In the genomic region with DNA sequence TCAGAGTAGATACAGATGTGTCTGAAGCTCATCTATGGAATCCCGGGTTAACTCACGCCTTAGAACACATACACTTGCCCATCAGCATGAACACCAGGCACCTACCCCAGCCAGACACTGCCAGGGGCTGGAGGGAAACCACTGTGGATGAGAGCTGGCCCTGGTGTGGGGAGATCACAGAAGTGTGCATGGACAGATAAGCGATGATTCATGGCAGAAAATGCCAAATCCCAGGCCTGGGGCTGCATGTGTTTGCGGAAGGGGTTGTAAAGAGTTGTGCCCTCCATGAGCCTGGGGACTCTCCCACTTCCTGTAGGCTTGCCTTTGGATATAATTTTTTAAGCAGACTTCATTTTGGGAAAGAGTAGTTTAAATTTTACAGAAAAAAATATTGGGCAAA, we compare ENCODE assay signal across 28 cellular contexts.
"Had no signal": no experiment of that assay in that cellular context is flagged by ENCODE, and none has a peak within 500 bp of the region (broad histone marks: within the 10 kb centered on the region; RNA-seq: fewer than 3 reads in every experiment).

No MANE protein-coding gene starts in this region.

- DNase-seq: islet precursor cell; left ventricle myocardium inferior; mesendoderm; naive B cell; natural killer cell; nephron progenitor cell; pancreas; posterior cingulate gyrus; retina; right cardiac atrium; stimulated activated CD4-positive, alpha-beta T cell treated with anti-CD3 and anti-CD28 coated beads, Interleukin-12 subunit alpha, Interleukin-12 subunit beta, amount 100 ng/mL, for 4 hours; stimulated activated CD4-positive, alpha-beta T cell treated with anti-CD3 and anti-CD28 coated beads, Interleukin-15, amount 100 ng/mL, for 24 hours; stimulated activated CD4-positive, alpha-beta T cell treated with anti-CD3 and anti-CD28 coated beads, Interleukin-2, amount 100 ng/mL, for 24 hours; stimulated activated CD4-positive, alpha-beta T cell treated with anti-CD3 and anti-CD28 coated beads, Interleukin-4, amount 100 ng/mL, for 1 hour; stimulated activated naive B cell treated with anti-CD40 and anti-IgM and Interleukin-4, amounts not matched to agents 10 μg/mL and 1 μg/mL and 100 μg/mL, for 72 hours; stimulated activated naive CD8-positive, alpha-beta T cell treated with anti-CD3 and anti-CD28 coated beads, Interleukin-15, Interleukin-2, amounts not matched to agents 100 U/mL and 50 U/mL, for 24 hours; stomach; testis; thyroid gland; transverse colon; upper lobe of left lung had no signal

- H3K4me2 ChIP-seq: neural progenitor cell had no signal

- H3K27me3 ChIP-seq: neural progenitor cell, pancreas, testis, thyroid gland, transverse colon, upper lobe of left lung, vagina had no signal

- H3K36me3 Mint-ChIP-seq: mesothelial cell of epicardium; naive B cell; natural killer cell; stimulated activated naive B cell treated with anti-CD40 and anti-IgM and Interleukin-4, amounts not matched to agents 10 μg/mL and 1 μg/mL and 100 μg/mL, for 72 hours had no signal

- ATAC-seq: natural killer cell; pancreas; right cardiac atrium; sciatic nerve; stimulated activated naive B cell treated with anti-CD40 and anti-IgM and Interleukin-4, amounts not matched to agents 10 μg/mL and 1 μg/mL and 100 μg/mL, for 72 hours; stimulated activated naive CD8-positive, alpha-beta T cell treated with anti-CD3 and anti-CD28 coated beads, Interleukin-15, Interleukin-2, amounts not matched to agents 100 U/mL and 50 U/mL, for 24 hours had no signal

- H3K36me3 ChIP-seq: left ventricle myocardium inferior, neural progenitor cell, pancreas, prostate gland, stomach, thyroid gland, transverse colon, upper lobe of left lung, vagina had no signal

- H3K27ac Mint-ChIP-seq: mesothelial cell of epicardium; naive B cell; natural killer cell; nephron progenitor cell; neural progenitor cell; stimulated activated naive B cell treated with anti-CD40 and anti-IgM and Interleukin-4, amounts not matched to agents 10 μg/mL and 1 μg/mL and 100 μg/mL, for 72 hours had no signal

- H3K9ac ChIP-seq: neural progenitor cell had no signal

- H3K4me3 Mint-ChIP-seq: mesothelial cell of epicardium; natural killer cell; nephron progenitor cell; neural progenitor cell; stimulated activated naive B cell treated with anti-CD40 and anti-IgM and Interleukin-4, amounts not matched to agents 10 μg/mL and 1 μg/mL and 100 μg/mL, for 72 hours had no signal

- H3K4me3 ChIP-seq: left ventricle myocardium inferior, lung, neural progenitor cell, pancreas, prostate gland, skin epidermis, stomach, testis, thyroid gland, transverse colon, upper lobe of left lung, vagina had no signal

- H3K4me1 Mint-ChIP-seq: naive B cell; natural killer cell; stimulated activated naive B cell treated with anti-CD40 and anti-IgM and Interleukin-4, amounts not matched to agents 10 μg/mL and 1 μg/mL and 100 μg/mL, for 72 hours had no signal

- H3K27ac ChIP-seq: left ventricle myocardium inferior, neural progenitor cell, pancreas, prostate gland, skin epidermis, stomach, testis, thyroid gland, transverse colon, upper lobe of left lung, vagina had no signal

- H3K9me3 Mint-ChIP-seq: mesothelial cell of epicardium, natural killer cell, nephron progenitor cell, neural progenitor cell had no signal

- H3K9me3 ChIP-seq: left ventricle myocardium inferior, pancreas, prostate gland, stomach, testis, thyroid gland, transverse colon, upper lobe of left lung, vagina had no signal

- H3K4me1 ChIP-seq: pancreas, prostate gland, stomach, testis, thyroid gland, transverse colon, upper lobe of left lung, vagina had no signal

- H2AFZ ChIP-seq: neural progenitor cell had no signal
